1 cellular context compared by ENCODE assay signal in the genomic region with DNA sequence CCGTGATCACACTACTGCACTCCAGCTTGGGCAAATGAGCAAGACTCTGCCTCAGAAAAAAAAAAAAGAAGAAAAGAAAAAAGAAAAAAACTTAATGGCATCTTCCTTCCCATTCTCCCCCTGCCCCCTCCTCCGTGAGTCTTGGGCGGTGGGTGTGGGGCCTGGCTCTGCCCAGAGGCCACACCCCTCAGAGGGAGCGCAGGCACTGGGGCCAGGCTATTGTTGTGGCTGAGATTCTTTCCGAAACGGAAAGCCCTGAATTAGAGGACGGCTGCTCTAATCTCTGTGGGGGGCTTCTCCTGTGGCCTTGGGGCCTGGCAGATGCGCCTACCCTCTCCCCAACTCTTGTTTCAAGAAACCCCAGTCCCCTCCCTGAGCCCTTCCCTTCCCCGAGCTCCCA.
TF ChIP-seq lines count a peak whose summit lies in the region.

No MANE protein-coding gene starts in this region.

TF ChIP-seq in H1, 55 proteins besides CTCF, POLR2A, EP300 and RAD21:
- TF ChIP-seq JUN (IDR thresholded peaks at IDR 0.05; ENCODE audit: low read depth, low read length) (no peak), TCF12 (IDR thresholded peaks at IDR 0.05; ENCODE audit: low read depth, low read length) (peak; percentile 94), HDAC2 (IDR thresholded peaks at IDR 0.05; ENCODE audit: borderline replicate concordance in 1 of 2, low read depth in 2 of 2, low read length in 2 of 2) (no peak), POLR2AphosphoS5 (IDR thresholded peaks at IDR 0.05; ENCODE audit: low read depth, low read length) (peak; percentile 67; the same call in 1 of the 2 replicates)
